8 cellular contexts compared by ENCODE assay signal in the genomic region with DNA sequence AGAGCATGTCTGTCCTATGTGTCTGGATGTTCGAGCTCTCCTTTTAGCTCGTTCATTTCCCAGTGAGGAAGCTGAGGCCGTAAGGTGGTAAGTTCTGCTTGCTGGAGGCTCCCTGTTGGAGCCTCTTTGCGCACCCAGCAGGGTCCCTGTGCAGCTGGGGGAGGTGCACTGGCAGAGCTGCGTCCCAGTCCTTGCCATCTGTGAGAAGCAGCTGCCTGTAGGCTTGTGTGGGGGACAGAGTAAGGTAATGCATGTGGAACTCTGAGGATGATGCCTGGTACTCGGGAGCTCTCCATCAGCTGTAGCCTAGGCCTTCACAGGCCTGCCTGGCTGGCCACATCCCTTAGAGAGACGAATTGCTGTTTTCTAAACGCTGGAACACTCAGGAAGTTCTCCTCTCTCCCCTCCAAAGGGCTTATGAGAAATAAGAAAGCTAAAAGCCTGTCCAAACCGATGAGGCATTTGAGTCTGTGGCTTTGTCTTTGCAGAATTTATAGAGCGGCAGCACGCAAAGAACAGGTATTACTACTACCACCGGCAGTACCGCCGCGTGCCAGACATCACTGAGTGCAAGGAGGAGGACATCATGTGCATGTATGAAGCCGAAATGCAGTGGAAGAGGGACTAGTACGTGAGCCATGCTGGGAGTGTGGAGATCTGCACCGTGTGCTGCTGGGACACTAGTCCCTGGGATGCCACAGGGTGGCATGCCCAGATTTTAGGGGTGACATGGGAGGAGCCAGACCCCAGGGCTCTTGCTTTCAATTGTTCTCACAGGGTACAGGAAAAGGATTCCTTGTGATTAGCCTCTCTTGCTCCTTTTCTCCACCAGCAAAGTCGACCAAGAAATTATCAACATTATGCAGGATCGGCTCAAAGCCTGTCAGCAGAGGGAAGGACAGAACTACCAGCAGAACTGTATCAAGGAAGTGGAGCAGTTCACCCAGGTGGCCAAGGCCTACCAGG. TPM values are rescaled to one million over a fixed set of nuclear protein-coding genes. Genes with fewer than 3 reads are reported as not detected.
A peak's percentile ranks its signal among the peaks of the same experiment; 100 is the strongest.
DNase-seq lines count a peak whose midpoint lies in the region; TF ChIP-seq lines count a peak whose summit lies in the region.

No MANE protein-coding gene starts in this region.

- POLR2A ChIA-PET in activated CD4-positive, alpha-beta memory T cell treated with anti-CD3 and anti-CD28 coated beads, Interleukin-2, amount 10 ng/mL, durations not matched to agents 7 days and 5 days (lab: Charles Lee) = interaction anchor here (0.6 to 9.7 kb wide), 20 partner anchors 8 to 540 kb away, joined by 3 to 149 read pairs (median 3); partner anchors contain the start of genes FAHD1, GFER, MSRB1 and NOXO1

- H3K4me3 ChIP-seq in fibroblast of pulmonary artery (replicated peaks; ENCODE audit: low read depth, low read length) = peak overlapping the region; percentile 89

- intact Hi-C loops in posterior cingulate gyrus (cut with DNase I) = loop anchor here (5.0 kb wide), 1 partner anchor 189 kb away; the partner anchor contains the start of genes EME2, MRPS34 and NME3

- no peak for TF ChIP-seq CTCF in fibroblast of pulmonary artery (IDR thresholded peaks at IDR 0.05; ENCODE audit: low read length, missing control alignments)

- H3K27me3 Mint-ChIP-seq in activated CD4-positive, alpha-beta memory T cell treated with anti-CD3 and anti-CD28 coated beads, Interleukin-2, amount 10 ng/mL, durations not matched to agents 7 days and 5 days = peaks cover 2% of the 10 kb centered on the region

- peaks cover 51% of the 10 kb centered on the region for H3K36me3 Mint-ChIP-seq in activated CD4-positive, alpha-beta memory T cell treated with anti-CD3 and anti-CD28 coated beads, Interleukin-2, amount 10 ng/mL, durations not matched to agents 7 days and 5 days (ENCODE audit: low read depth)

- peak overlapping the region; percentile 84 for H3K4me3 Mint-ChIP-seq in activated CD4-positive, alpha-beta memory T cell treated with anti-CD3 and anti-CD28 coated beads, Interleukin-2, amount 10 ng/mL, durations not matched to agents 7 days and 5 days

- peak; percentile 72 for DNase-seq in NCI-H2107 treated with DMSO at 0.1 percent for 48 hours (lab: John Stamatoyannopoulos, UW; ENCODE audit: unreplicated experiment)
- DNase-seq in NCI-H2107 (lab: John Stamatoyannopoulos, UW) = no peak
- peak; percentile 76 for DNase-seq in NCI-H2171 (lab: John Stamatoyannopoulos, UW)
- DNase-seq in activated CD4-positive, alpha-beta memory T cell treated with anti-CD3 and anti-CD28 coated beads, Interleukin-2, amount 10 ng/mL, durations not matched to agents 7 days and 5 days = peak; percentile 54
- DNase-seq in fibroblast of pulmonary artery (ENCODE audit: low read depth) = peak; percentile 32
- peak; percentile 67 for DNase-seq in stimulated activated CD4-positive, alpha-beta T cell treated with anti-CD3 and anti-CD28 coated beads, Interleukin-4, amount 100 ng/mL, for 24 hours
- no peak for DNase-seq in posterior cingulate gyrus
- no peak for DNase-seq in NCI-H2029 (lab: John Stamatoyannopoulos, UW)

- H3K4me1 Mint-ChIP-seq in activated CD4-positive, alpha-beta memory T cell treated with anti-CD3 and anti-CD28 coated beads, Interleukin-2, amount 10 ng/mL, durations not matched to agents 7 days and 5 days = peaks cover 49% of the 10 kb centered on the region

- peak overlapping the region; percentile 95 for H3K27ac Mint-ChIP-seq in activated CD4-positive, alpha-beta memory T cell treated with anti-CD3 and anti-CD28 coated beads, Interleukin-2, amount 10 ng/mL, durations not matched to agents 7 days and 5 days

- H3K9me3 Mint-ChIP-seq in activated CD4-positive, alpha-beta memory T cell treated with anti-CD3 and anti-CD28 coated beads, Interleukin-2, amount 10 ng/mL, durations not matched to agents 7 days and 5 days = no peaks in the 10 kb centered on the region

- CTCF ChIA-PET in activated CD4-positive, alpha-beta memory T cell treated with anti-CD3 and anti-CD28 coated beads, Interleukin-2, amount 10 ng/mL, durations not matched to agents 7 days and 5 days (lab: Charles Lee) = interaction anchor here (0.8 to 1.7 kb wide), 4 partner anchors 8 to 180 kb away, joined by 3 to 9 read pairs (median 4); partner anchors contain the start of genes MSRB1 and TBL3

RNA-seq across cellular contexts. Expression of gene NDUFB10, which starts 1.6 kb away (rescaled TPM):
- total RNA-seq in activated CD4-positive, alpha-beta memory T cell treated with anti-CD3 and anti-CD28 coated beads, Interleukin-2, amount 10 ng/mL, durations not matched to agents 7 days and 5 days = 100 to 1,000 TPM; 131 to 138 TPM

RNA-seq across cellular contexts. Expression of gene RPS2, which starts 3.7 kb away (rescaled TPM):
- total RNA-seq in activated CD4-positive, alpha-beta memory T cell treated with anti-CD3 and anti-CD28 coated beads, Interleukin-2, amount 10 ng/mL, durations not matched to agents 7 days and 5 days = 1,000 to 10,000 TPM; 2,364 to 2,405 TPM

RNA-seq across cellular contexts. Expression of gene RNF151, which starts 5.7 kb away (rescaled TPM):
- total RNA-seq in activated CD4-positive, alpha-beta memory T cell treated with anti-CD3 and anti-CD28 coated beads, Interleukin-2, amount 10 ng/mL, durations not matched to agents 7 days and 5 days = not detected

RNA-seq across cellular contexts. Expression of gene RPL3L, which starts 6.5 kb away (rescaled TPM):
- not detected for total RNA-seq in activated CD4-positive, alpha-beta memory T cell treated with anti-CD3 and anti-CD28 coated beads, Interleukin-2, amount 10 ng/mL, durations not matched to agents 7 days and 5 days

RNA-seq across cellular contexts. Expression of gene TBL3, which starts 10.9 kb away (rescaled TPM):
- 10 to 100 TPM; 27.7 to 28.7 TPM for total RNA-seq in activated CD4-positive, alpha-beta memory T cell treated with anti-CD3 and anti-CD28 coated beads, Interleukin-2, amount 10 ng/mL, durations not matched to agents 7 days and 5 days

Comparison
In these comparisons a context has a peak if more than half of its experiments do, and no peak if none do; other contexts are left out.
1. DNase-seq: peak in NCI-H2107 treated with DMSO at 0.1 percent for 48 hours (single experiment), NCI-H2171 (single experiment), activated CD4-positive, alpha-beta memory T cell treated with anti-CD3 and anti-CD28 coated beads, Interleukin-2, amount 10 ng/mL, durations not matched to agents 7 days and 5 days (single experiment), fibroblast of pulmonary artery (single experiment) and stimulated activated CD4-positive, alpha-beta T cell treated with anti-CD3 and anti-CD28 coated beads, Interleukin-4, amount 100 ng/mL, for 24 hours (single experiment); none in NCI-H2107 (single experiment), posterior cingulate gyrus (0 of 10) and NCI-H2029 (single experiment).